ENCODE assay signal across 1 cellular context in the genomic region with DNA sequence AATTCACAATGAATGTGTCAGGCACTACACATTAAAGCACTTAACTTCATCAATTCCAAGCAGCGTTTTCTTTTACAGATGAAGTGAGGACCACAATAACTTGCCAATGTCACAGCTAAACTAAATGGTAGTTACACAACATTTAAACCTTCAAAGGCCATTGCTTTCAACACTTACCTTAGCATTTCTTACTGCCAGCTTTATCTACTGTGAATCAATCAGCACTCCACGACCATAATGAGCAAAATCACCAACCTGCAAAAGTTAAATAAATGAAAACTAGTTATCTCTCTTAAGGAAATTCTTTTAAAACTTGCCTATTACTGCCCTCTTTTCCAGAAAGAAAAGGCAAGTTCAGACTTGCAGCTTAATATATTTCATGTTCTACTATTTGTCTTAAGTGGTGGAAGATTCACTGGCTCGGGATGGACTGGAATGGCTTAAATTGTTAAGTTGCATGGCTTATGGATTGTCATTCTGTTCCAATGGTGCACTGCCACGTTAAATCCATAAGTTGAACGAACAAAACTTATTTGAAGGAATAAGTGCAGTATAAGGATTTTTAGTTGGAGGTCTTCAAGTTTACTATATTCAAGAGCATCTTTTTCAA.
TF ChIP-seq lines count a peak whose summit lies in the region.

No MANE protein-coding gene starts in this region.

TF ChIP-seq in GM23338, 12 proteins besides CTCF, POLR2A, EP300 and RAD21:
- no peak for TF ChIP-seq JUNB (IDR thresholded peaks at IDR 0.05; ENCODE audit: unreplicated experiment)
- peak; percentile 24; the same call in 1 of the 2 replicates for TF ChIP-seq POLR2AphosphoS5 (IDR thresholded peaks at IDR 0.05; ENCODE audit: low read depth)
- TF ChIP-seq EZH2phosphoT487 (IDR thresholded peaks at IDR 0.05; ENCODE audit: unreplicated experiment) = no peak
- TF ChIP-seq, protein P1, sequence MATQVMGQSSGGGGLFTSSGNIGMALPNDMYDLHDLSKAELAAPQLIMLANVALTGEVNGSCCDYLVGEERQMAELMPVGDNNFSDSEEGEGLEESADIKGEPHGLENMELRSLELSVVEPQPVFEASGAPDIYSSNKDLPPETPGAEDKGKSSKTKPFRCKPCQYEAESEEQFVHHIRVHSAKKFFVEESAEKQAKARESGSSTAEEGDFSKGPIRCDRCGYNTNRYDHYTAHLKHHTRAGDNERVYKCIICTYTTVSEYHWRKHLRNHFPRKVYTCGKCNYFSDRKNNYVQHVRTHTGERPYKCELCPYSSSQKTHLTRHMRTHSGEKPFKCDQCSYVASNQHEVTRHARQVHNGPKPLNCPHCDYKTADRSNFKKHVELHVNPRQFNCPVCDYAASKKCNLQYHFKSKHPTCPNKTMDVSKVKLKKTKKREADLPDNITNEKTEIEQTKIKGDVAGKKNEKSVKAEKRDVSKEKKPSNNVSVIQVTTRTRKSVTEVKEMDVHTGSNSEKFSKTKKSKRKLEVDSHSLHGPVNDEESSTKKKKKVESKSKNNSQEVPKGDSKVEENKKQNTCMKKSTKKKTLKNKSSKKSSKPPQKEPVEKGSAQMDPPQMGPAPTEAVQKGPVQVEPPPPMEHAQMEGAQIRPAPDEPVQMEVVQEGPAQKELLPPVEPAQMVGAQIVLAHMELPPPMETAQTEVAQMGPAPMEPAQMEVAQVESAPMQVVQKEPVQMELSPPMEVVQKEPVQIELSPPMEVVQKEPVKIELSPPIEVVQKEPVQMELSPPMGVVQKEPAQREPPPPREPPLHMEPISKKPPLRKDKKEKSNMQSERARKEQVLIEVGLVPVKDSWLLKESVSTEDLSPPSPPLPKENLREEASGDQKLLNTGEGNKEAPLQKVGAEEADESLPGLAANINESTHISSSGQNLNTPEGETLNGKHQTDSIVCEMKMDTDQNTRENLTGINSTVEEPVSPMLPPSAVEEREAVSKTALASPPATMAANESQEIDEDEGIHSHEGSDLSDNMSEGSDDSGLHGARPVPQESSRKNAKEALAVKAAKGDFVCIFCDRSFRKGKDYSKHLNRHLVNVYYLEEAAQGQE (IDR thresholded peaks at IDR 0.05; ENCODE audit: unreplicated experiment) = no peak
- no peak for TF ChIP-seq ZNF331 (CRISPR knock-in tag; IDR thresholded peaks at IDR 0.05; ENCODE audit: low read depth)
- no peak for TF ChIP-seq CREB1 (CRISPR knock-in tag; IDR thresholded peaks at IDR 0.05; ENCODE audit: low read depth)
- TF ChIP-seq, protein P2, sequence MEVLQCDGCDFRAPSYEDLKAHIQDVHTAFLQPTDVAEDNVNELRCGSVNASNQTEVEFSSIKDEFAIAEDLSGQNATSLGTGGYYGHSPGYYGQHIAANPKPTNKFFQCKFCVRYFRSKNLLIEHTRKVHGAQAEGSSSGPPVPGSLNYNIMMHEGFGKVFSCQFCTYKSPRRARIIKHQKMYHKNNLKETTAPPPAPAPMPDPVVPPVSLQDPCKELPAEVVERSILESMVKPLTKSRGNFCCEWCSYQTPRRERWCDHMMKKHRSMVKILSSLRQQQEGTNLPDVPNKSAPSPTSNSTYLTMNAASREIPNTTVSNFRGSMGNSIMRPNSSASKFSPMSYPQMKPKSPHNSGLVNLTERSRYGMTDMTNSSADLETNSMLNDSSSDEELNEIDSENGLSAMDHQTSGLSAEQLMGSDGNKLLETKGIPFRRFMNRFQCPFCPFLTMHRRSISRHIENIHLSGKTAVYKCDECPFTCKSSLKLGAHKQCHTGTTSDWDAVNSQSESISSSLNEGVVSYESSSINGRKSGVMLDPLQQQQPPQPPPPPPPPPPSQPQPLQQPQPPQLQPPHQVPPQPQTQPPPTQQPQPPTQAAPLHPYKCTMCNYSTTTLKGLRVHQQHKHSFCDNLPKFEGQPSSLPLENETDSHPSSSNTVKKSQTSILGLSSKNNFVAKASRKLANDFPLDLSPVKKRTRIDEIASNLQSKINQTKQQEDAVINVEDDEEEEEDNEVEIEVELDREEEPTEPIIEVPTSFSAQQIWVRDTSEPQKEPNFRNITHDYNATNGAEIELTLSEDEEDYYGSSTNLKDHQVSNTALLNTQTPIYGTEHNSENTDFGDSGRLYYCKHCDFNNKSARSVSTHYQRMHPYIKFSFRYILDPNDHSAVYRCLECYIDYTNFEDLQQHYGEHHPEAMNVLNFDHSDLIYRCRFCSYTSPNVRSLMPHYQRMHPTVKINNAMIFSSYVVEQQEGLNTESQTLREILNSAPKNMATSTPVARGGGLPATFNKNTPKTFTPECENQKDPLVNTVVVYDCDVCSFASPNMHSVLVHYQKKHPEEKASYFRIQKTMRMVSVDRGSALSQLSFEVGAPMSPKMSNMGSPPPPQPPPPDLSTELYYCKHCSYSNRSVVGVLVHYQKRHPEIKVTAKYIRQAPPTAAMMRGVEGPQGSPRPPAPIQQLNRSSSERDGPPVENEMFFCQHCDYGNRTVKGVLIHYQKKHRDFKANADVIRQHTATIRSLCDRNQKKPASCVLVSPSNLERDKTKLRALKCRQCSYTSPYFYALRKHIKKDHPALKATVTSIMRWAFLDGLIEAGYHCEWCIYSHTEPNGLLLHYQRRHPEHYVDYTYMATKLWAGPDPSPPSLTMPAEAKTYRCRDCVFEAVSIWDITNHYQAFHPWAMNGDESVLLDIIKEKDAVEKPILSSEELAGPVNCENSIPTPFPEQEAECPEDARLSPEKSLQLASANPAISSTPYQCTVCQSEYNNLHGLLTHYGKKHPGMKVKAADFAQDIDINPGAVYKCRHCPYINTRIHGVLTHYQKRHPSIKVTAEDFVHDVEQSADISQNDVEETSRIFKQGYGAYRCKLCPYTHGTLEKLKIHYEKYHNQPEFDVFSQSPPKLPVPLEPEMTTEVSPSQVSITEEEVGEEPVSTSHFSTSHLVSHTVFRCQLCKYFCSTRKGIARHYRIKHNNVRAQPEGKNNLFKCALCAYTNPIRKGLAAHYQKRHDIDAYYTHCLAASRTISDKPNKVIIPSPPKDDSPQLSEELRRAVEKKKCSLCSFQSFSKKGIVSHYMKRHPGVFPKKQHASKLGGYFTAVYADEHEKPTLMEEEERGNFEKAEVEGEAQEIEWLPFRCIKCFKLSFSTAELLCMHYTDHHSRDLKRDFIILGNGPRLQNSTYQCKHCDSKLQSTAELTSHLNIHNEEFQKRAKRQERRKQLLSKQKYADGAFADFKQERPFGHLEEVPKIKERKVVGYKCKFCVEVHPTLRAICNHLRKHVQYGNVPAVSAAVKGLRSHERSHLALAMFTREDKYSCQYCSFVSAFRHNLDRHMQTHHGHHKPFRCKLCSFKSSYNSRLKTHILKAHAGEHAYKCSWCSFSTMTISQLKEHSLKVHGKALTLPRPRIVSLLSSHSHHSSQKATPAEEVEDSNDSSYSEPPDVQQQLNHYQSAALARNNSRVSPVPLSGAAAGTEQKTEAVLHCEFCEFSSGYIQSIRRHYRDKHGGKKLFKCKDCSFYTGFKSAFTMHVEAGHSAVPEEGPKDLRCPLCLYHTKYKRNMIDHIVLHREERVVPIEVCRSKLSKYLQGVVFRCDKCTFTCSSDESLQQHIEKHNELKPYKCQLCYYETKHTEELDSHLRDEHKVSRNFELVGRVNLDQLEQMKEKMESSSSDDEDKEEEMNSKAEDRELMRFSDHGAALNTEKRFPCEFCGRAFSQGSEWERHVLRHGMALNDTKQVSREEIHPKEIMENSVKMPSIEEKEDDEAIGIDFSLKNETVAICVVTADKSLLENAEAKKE (CRISPR knock-in tag; IDR thresholded peaks at IDR 0.05) = no peak
